ENCODE assay signal across 29 cellular contexts in the genomic region with DNA sequence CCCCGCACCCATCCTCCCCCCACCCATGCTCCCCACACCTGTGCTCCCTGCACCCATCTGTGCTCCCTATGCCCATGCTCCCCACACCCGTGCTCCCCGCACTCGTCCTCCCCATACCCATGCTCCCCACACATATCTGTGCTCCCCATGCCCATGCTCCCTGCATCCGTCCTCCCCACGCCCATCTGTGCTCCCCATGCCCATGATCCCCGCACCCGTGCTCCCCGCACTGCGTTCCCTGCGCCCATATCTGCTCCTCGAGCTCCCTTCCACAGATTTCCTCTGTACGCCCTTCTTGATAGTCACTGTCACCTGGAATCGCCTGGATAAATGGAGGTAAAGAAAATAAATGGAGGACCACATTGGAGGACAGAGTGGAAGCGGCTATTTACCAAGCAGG. TPM values are rescaled to one million over a fixed set of nuclear protein-coding genes. Genes with fewer than 3 reads are reported as not detected.
DNase-seq lines count a peak whose midpoint lies in the region; ATAC-seq and TF ChIP-seq lines count a peak whose summit lies in the region.
"Had no signal": no experiment of that assay in that cellular context is flagged by ENCODE, and none has a peak within 500 bp of the region (broad histone marks: within the 10 kb centered on the region; RNA-seq: fewer than 3 reads in every experiment).

No MANE protein-coding gene starts in this region.

- peaks cover 1 to 6% (median 3%) of the 10 kb centered on the region in 3 donors for H3K27me3 Mint-ChIP-seq in immature natural killer cell (ENCODE audit: low read depth in 3 of 3)
- H3K27me3 Mint-ChIP-seq: CD4-positive, CD25-positive, alpha-beta regulatory T cell had no signal

- no peak for TF ChIP-seq EP300 in tibial nerve (IDR thresholded peaks at IDR 0.05)

- peaks cover 0 to 10% of the 10 kb centered on the region in 2 donors for H3K4me1 Mint-ChIP-seq in immature natural killer cell
- H3K4me1 Mint-ChIP-seq: CD4-positive, CD25-positive, alpha-beta regulatory T cell had no signal

- H3K4me3 Mint-ChIP-seq in immature natural killer cell: no peak overlapping the region
- H3K4me3 Mint-ChIP-seq: activated naive CD8-positive, alpha-beta T cell treated with anti-CD3 and anti-CD28 coated beads, Interleukin-2, amount 50 U/mL, for 24 hours; activated T-cell treated with anti-CD3 and anti-CD28 coated beads, Interleukin-2, amount 50 U/mL, for 72 hours; CD4-positive, CD25-positive, alpha-beta regulatory T cell; dendritic cell treated with granulocyte-macrophage colony-stimulating factor and Interleukin-4, amounts not matched to agents 40 ng/mL and 50 ng/mL, for 4 days had no signal

- no peak overlapping the region for H3K4me3 ChIP-seq in heart left ventricle
- H3K4me3 ChIP-seq in psoas muscle: no peak overlapping the region
- no peak overlapping the region for H3K4me3 ChIP-seq in upper lobe of right lung
- no peak overlapping the region for H3K4me3 ChIP-seq in tibial nerve
- H3K4me3 ChIP-seq: hepatocyte, left lung had no signal

- H3K27ac Mint-ChIP-seq in immature natural killer cell: no peak overlapping the region
- H3K27ac Mint-ChIP-seq: activated naive CD8-positive, alpha-beta T cell treated with anti-CD3 and anti-CD28 coated beads, Interleukin-2, amount 50 U/mL, for 24 hours; activated T-cell treated with anti-CD3 and anti-CD28 coated beads, Interleukin-2, amount 50 U/mL, for 72 hours; CD4-positive, CD25-positive, alpha-beta regulatory T cell; dendritic cell treated with granulocyte-macrophage colony-stimulating factor and Interleukin-4, amounts not matched to agents 40 ng/mL and 50 ng/mL, for 4 days had no signal

- H3K36me3 ChIP-seq in heart left ventricle: no peaks in the 10 kb centered on the region
- H3K36me3 ChIP-seq in psoas muscle (ENCODE audit: insufficient read depth in 1 of 2, low read depth in 1 of 2): no peaks in the 10 kb centered on the region
- H3K36me3 ChIP-seq in upper lobe of right lung: no peaks in the 10 kb centered on the region
- H3K36me3 ChIP-seq in tibial nerve: no peaks in the 10 kb centered on the region
- H3K36me3 ChIP-seq: left lung had no signal

- H3K27me3 ChIP-seq in heart left ventricle (no peaks in the 10 kb centered on the region), psoas muscle (ENCODE audit: insufficient read depth in 3 of 3, low read length in 2 of 3) (no peaks in the 10 kb centered on the region), upper lobe of right lung (no peaks in the 10 kb centered on the region), tibial nerve (no peaks in the 10 kb centered on the region)
- H3K27me3 ChIP-seq: hepatocyte, left lung had no signal

- 95 to 99% (median 98%) methylated on average over 14 to 15 of the region's 15 CpGs for WGBS in heart left ventricle, 4 donors
- WGBS in psoas muscle, 3 donors: 96 to 98% (median 97%) methylated on average over 14 to 15 of the region's 15 CpGs
- WGBS in tibial nerve, 2 donors: 96 to 97% methylated on average over 14 to 15 of the region's 15 CpGs

- H3K9me3 ChIP-seq in heart left ventricle: peaks cover 0 to 10% (median 0%) of the 10 kb centered on the region in 12 donors
- no peaks in the 10 kb centered on the region for H3K9me3 ChIP-seq in psoas muscle
- H3K9me3 ChIP-seq in upper lobe of right lung: no peaks in the 10 kb centered on the region
- peaks cover 0 to 2% (median 1%) of the 10 kb centered on the region in 4 donors for H3K9me3 ChIP-seq in tibial nerve
- H3K9me3 ChIP-seq: left lung, SK-N-SH had no signal

- peak in 1 of 4 donors; percentile 19 for ATAC-seq in heart left ventricle
- no peak for ATAC-seq in Right ventricle myocardium inferior
- peak; percentile 6 for ATAC-seq in left ventricle myocardium superior
- no peak for ATAC-seq in psoas muscle
- ATAC-seq in upper lobe of right lung: peak; percentile 10
- ATAC-seq: activated naive CD8-positive, alpha-beta T cell treated with anti-CD3 and anti-CD28 coated beads, Interleukin-2, amount 50 U/mL, for 24 hours; activated T-cell treated with anti-CD3 and anti-CD28 coated beads, Interleukin-2, amount 50 U/mL, for 72 hours; left lung had no signal

- DNase-seq in heart left ventricle (no peak), Right ventricle myocardium inferior (ENCODE audit: missing footprints) (no peak), left ventricle myocardium superior (no peak), psoas muscle (no peak), upper lobe of right lung (no peak), tibial nerve (ENCODE audit: low spot score in 2 of 2) (no peak), immature natural killer cell (no peak)
- DNase-seq in effector CD4-positive, alpha-beta T cell: no peak
- DNase-seq: 8988T; activated CD4-positive, alpha-beta T cell treated with anti-CD3 and anti-CD28 coated beads, Interleukin-2, amount 50 U/mL, for 4 hours; activated CD4-positive, CD25-positive, alpha-beta regulatory T cell; activated naive CD4-positive, alpha-beta T cell; activated naive CD8-positive, alpha-beta T cell treated with anti-CD3 and anti-CD28 coated beads, Interleukin-2, amount 50 U/mL, for 24 hours; activated T-cell treated with anti-CD3 and anti-CD28 coated beads, Interleukin-2, amount 50 U/mL, for 72 hours; Calu3; CD4-positive, CD25-positive, alpha-beta regulatory T cell; central memory CD4-positive, alpha-beta T cell; foreskin melanocyte; GDM1; HCEC 1CT; IMR-90; left lung; NCI-H1694; NCI-H446 treated with DMSO at 0.1 percent for 48 hours; OCI-M1; SK-N-SH; stimulated activated CD4-positive, alpha-beta T cell treated with anti-CD3 and anti-CD28 coated beads, Interleukin-4, amount 100 ng/mL, for 24 hours had no signal

- no peak for TF ChIP-seq CTCF in heart left ventricle (IDR thresholded peaks at IDR 0.05)
- TF ChIP-seq CTCF in psoas muscle (IDR thresholded peaks at IDR 0.05): no peak
- TF ChIP-seq CTCF in upper lobe of right lung (IDR thresholded peaks at IDR 0.05): no peak
- TF ChIP-seq CTCF in tibial nerve (IDR thresholded peaks at IDR 0.05): no peak

- intact Hi-C loops in heart left ventricle (cut with DNase I) (no loop called here), Right ventricle myocardium inferior (cut with DNase I) (no loop called here), left ventricle myocardium superior (cut with micrococcal nuclease) (no loop called here), psoas muscle (cut with DNase I) (no loop called here), upper lobe of right lung (cut with DNase I) (no loop called here)

- peaks cover 0 to 60% (median 30%) of the 10 kb centered on the region in 12 donors for H3K4me1 ChIP-seq in heart left ventricle
- peaks cover 52% of the 10 kb centered on the region for H3K4me1 ChIP-seq in psoas muscle
- no peaks in the 10 kb centered on the region for H3K4me1 ChIP-seq in upper lobe of right lung
- H3K4me1 ChIP-seq in tibial nerve: peaks cover 0 to 52% (median 18%) of the 10 kb centered on the region in 4 donors
- H3K4me1 ChIP-seq: left lung had no signal

- no peaks in the 10 kb centered on the region for H3K9me3 Mint-ChIP-seq in immature natural killer cell
- H3K9me3 Mint-ChIP-seq: activated naive CD8-positive, alpha-beta T cell treated with anti-CD3 and anti-CD28 coated beads, Interleukin-2, amount 50 U/mL, for 24 hours; activated T-cell treated with anti-CD3 and anti-CD28 coated beads, Interleukin-2, amount 50 U/mL, for 72 hours; dendritic cell treated with granulocyte-macrophage colony-stimulating factor and Interleukin-4, amounts not matched to agents 40 ng/mL and 50 ng/mL, for 4 days had no signal

- H3K36me3 Mint-ChIP-seq in immature natural killer cell: no peaks in the 10 kb centered on the region
- H3K36me3 Mint-ChIP-seq: CD4-positive, CD25-positive, alpha-beta regulatory T cell had no signal

- H3K27ac ChIP-seq in heart left ventricle: peak overlapping the region in 10 of 12 donors; percentile 28 to 85 (median 66)
- peak overlapping the region; percentile 71 for H3K27ac ChIP-seq in psoas muscle
- H3K27ac ChIP-seq in upper lobe of right lung: no peak overlapping the region
- H3K27ac ChIP-seq in tibial nerve: peak overlapping the region in 2 of 4 donors; percentile 34 to 66
- H3K27ac ChIP-seq: hepatocyte, left lung had no signal

- TF ChIP-seq POLR2A in heart left ventricle (IDR thresholded peaks at IDR 0.05) (no peak), tibial nerve (IDR thresholded peaks at IDR 0.05) (no peak)

RNA-seq across cellular contexts. Expression of a gene that starts 9.9 kb away (rescaled TPM):
- total RNA-seq in heart left ventricle (10 to 100 TPM; 23.2 to 43.1 (median 30.3) TPM), Right ventricle myocardium inferior (28.3 TPM), left ventricle myocardium superior (32.6 TPM), psoas muscle (10 to 100 TPM; 25.0 to 32.0 (median 30.4) TPM), upper lobe of right lung (17.3 TPM), tibial nerve (10 to 100 TPM; 31.4 to 46.5 (median 36.0) TPM)
- polyA plus RNA-seq in heart left ventricle (10 to 100 TPM in 1 of 2 donors, 1 to 10 TPM in 1; 7.4 to 18.4 TPM), psoas muscle (10 to 100 TPM in 2 of 3 donors, 1 to 10 TPM in 1; 7.7 to 17.1 (median 10.3) TPM), immature natural killer cell (under 1 TPM in 2 of 3 donors, not detected in 1; 0.06 to 0.41 TPM)

Comparison
In these comparisons a context has a peak if more than half of its experiments do, and no peak if none do; other contexts are left out.
1. ATAC-seq: peak in left ventricle myocardium superior (single experiment) and upper lobe of right lung (single experiment); none in Right ventricle myocardium inferior (single experiment) and psoas muscle (0 of 4).